15 cellular contexts compared by ENCODE assay signal in genomic region chr1:187876775-187877174, GRCh38.
"Had no signal": no experiment of that assay in that cellular context is flagged by ENCODE, and none has a peak within 500 bp of the region (broad histone marks: within the 10 kb centered on the region; RNA-seq: fewer than 3 reads in every experiment).

No MANE protein-coding gene starts in this region.

- DNase-seq: activated naive CD4-positive, alpha-beta T cell treated with anti-CD3 and anti-CD28 coated beads for 36 hours; activated T-cell treated with anti-CD3 and anti-CD28 coated beads for 4 hours; cerebellar nuclear complex; effector CD8-positive, alpha-beta T cell; foreskin keratinocyte; left ventricle myocardium superior; mucosa of descending colon; naive thymus-derived CD4-positive, alpha-beta T cell; pancreas; sigmoid colon; stimulated activated CD4-positive, alpha-beta T cell treated with anti-CD3 and anti-CD28 coated beads, Interleukin-2, amount 100 ng/mL, for 24 hours; upper lobe of right lung had no signal

- H3K36me3 Mint-ChIP-seq: memory B cell; naive thymus-derived CD4-positive, alpha-beta T cell; stimulated activated effector memory CD8-positive, alpha-beta T cell treated with anti-CD3 and anti-CD28 coated beads, Interleukin-12 subunit alpha, Interleukin-12 subunit beta, amount 100 ng/mL, for 72 hours had no signal

- H3K27ac Mint-ChIP-seq: activated naive CD4-positive, alpha-beta T cell treated with anti-CD3 and anti-CD28 coated beads for 36 hours; memory B cell; naive thymus-derived CD4-positive, alpha-beta T cell; stimulated activated effector memory CD8-positive, alpha-beta T cell treated with anti-CD3 and anti-CD28 coated beads, Interleukin-12 subunit alpha, Interleukin-12 subunit beta, amount 100 ng/mL, for 72 hours had no signal

- ATAC-seq: activated CD4-positive, CD25-positive, alpha-beta regulatory T cell treated with anti-CD3 and anti-CD28 coated beads, Interleukin-2, amount 50 U/mL, for 24 hours; foreskin keratinocyte; left ventricle myocardium superior; mucosa of descending colon; naive thymus-derived CD4-positive, alpha-beta T cell; pancreas; stimulated activated effector memory CD8-positive, alpha-beta T cell treated with anti-CD3 and anti-CD28 coated beads, Interleukin-12 subunit alpha, Interleukin-12 subunit beta, amount 100 ng/mL, for 72 hours; upper lobe of right lung had no signal
